Comparison of ENCODE assay signal across 1 cellular context in the genomic region with DNA sequence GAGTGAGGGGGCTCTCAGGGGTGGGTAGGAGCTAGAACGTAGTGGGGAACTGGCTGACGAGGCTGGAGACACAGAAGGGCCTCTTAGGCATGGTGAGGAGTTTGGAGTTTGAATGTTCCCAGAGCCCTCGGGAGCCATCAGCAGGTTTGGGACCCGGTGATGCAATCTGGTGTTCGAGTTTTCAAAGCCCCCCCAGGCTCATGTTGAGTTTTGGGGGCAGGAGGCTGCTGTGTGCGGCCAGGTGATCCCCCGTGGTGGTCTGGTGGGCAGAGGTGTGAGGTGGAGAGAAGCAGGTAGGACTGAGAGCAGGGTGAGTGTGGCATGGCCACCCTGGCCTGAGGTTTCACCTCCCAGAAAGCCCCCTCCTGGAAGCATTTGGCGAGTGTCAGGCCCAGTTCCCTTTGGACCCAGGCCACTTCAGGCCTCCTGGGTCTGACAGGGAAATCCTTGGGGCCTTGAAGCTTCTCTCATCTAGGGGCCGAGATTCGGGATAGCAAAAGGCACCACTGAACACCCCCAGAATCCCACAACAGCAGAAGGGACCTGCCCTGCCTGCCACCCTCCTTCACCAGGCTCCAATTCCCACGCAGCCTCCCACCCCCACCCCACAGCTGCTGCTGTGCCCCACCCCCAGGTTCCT.
A peak's percentile ranks its signal among the peaks of the same experiment; 100 is the strongest.
TF ChIP-seq lines count a peak whose summit lies in the region.

No MANE protein-coding gene starts in this region.

TF ChIP-seq in IMR-90, 13 proteins besides CTCF, POLR2A, EP300 and RAD21:
- TF ChIP-seq MXI1 (IDR thresholded peaks at IDR 0.05; ENCODE audit: borderline replicate concordance, low read depth, low read length), result no peak
- peak; percentile 24; the same call in 1 of the 2 replicates for TF ChIP-seq CEBPB (IDR thresholded peaks at IDR 0.05; ENCODE audit: low read depth, low read length)
- no peak for TF ChIP-seq FOS (IDR thresholded peaks at IDR 0.05; ENCODE audit: low read depth, low read length)
- TF ChIP-seq MAZ (IDR thresholded peaks at IDR 0.05; ENCODE audit: borderline replicate concordance, low read depth, low read length), result no peak
- TF ChIP-seq RCOR1 (IDR thresholded peaks at IDR 0.05; ENCODE audit: insufficient replicate concordance, low read length), result no peak
